In the genomic region with DNA sequence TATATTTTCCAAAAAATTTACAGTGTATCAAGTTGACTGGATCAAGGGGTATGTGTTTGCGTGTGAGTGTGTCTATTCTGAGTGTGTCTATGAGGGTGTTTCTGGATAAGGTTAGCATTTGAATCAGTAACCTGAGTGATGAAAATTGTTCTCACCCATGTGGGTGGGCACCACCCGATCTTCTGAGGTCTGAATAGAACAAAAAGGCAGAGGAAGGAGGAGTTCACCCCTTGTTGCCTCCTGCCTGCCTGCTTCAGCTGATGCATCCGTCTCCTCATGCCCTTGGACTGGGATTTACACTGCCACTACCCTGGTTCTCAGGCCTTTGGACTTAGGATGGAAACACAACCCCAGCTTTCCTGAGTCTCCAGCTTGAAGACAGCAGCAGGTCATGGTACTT, we compare ENCODE assay signal across 27 cellular contexts. TPM values are rescaled to one million over a fixed set of nuclear protein-coding genes. Genes with fewer than 3 reads are reported as not detected.
"Had no signal": no experiment of that assay in that cellular context is flagged by ENCODE, and none has a peak within 500 bp of the region (broad histone marks: within the 10 kb centered on the region; RNA-seq: fewer than 3 reads in every experiment).

No MANE protein-coding gene starts in this region.

- H3K4me2 ChIP-seq: KMS-11, SK-N-SH had no signal

- H3K27me3 Mint-ChIP-seq: IgD-negative memory B cell had no signal

- H3K4me3 ChIP-seq: K562 had no signal

- ATAC-seq: K562, Panc1, PC-3 had no signal

- H3K9me3 ChIP-seq: SK-N-SH had no signal

- DNase-seq: Kasumi-1, MM.1S, MV-4-11, NCI-H1048, NCI-H1105, NCI-H1417, NCI-H1436 treated with DMSO at 0.1 percent for 48 hours, NCI-H1694, NCI-H187 treated with DMSO at 0.1 percent for 48 hours, NCI-H2081 treated with DMSO at 0.1 percent for 48 hours, NCI-H2171, NCI-H226, NCI-H446, NCI-H510A, NCI-H524 treated with DMSO at 0.1 percent for 48 hours, NCI-H69, NCI-H774, PC-3, SHP77, SK-N-SH had no signal

- H3K27ac ChIP-seq: KMS-11, RWPE1 had no signal

- H3K27ac Mint-ChIP-seq: IgD-negative memory B cell had no signal

- H3K9me2 ChIP-seq: SK-N-SH had no signal

RNA-seq across cellular contexts. Expression of a gene that starts 13.7 kb away (rescaled TPM):
- total RNA-seq: K562, M059J, PC-3, SK-MEL-5 had no signal
